ENCODE assay signal across 9 cellular contexts in genomic region chr11:86688398-86689179, GRCh38. TPM values are rescaled to one million over a fixed set of nuclear protein-coding genes. Genes with fewer than 3 reads are reported as not detected.
DNase-seq lines count a peak whose midpoint lies in the region; ATAC-seq and TF ChIP-seq lines count a peak whose summit lies in the region.
"Had no signal": no experiment of that assay in that cellular context is flagged by ENCODE, and none has a peak within 500 bp of the region (broad histone marks: within the 10 kb centered on the region; RNA-seq: fewer than 3 reads in every experiment).

No MANE protein-coding gene starts in this region.

- H3K4me3 ChIP-seq in adrenal gland, result no peak overlapping the region
- H3K4me3 ChIP-seq: BLaER1 had no signal

- H3K27ac ChIP-seq in adrenal gland, result peak overlapping the region in 4 of 5 donors; percentile 2 to 68 (median 39)
- H3K27ac ChIP-seq: BLaER1 had no signal

- no peaks in the 10 kb centered on the region for H3K27me3 Mint-ChIP-seq in osteocyte (ENCODE audit: unreplicated experiment)

- intact Hi-C loops in adrenal gland (cut with DNase I), result loop anchor here in 1 of 2 donors (10.0 kb wide), 1 partner anchor 54 kb away; no protein-coding TSS in a partner anchor

- no peak for TF ChIP-seq POLR2A in adrenal gland (IDR thresholded peaks at IDR 0.05)

- H3K9me3 Mint-ChIP-seq in osteocyte (ENCODE audit: unreplicated experiment), result no peaks in the 10 kb centered on the region

- no peak for TF ChIP-seq CTCF in adrenal gland (IDR thresholded peaks at IDR 0.05)
- no peak for TF ChIP-seq CTCF in osteocyte (IDR thresholded peaks at IDR 0.05)

- no peaks in the 10 kb centered on the region for H3K27me3 ChIP-seq in adrenal gland
- H3K27me3 ChIP-seq: BLaER1 had no signal

- H3K9me3 ChIP-seq in adrenal gland (replicated peaks in 1 of 3), result no peaks in the 10 kb centered on the region
- H3K9me3 ChIP-seq: BLaER1 had no signal

- H3K27ac Mint-ChIP-seq in osteocyte (ENCODE audit: unreplicated experiment), result peak overlapping the region; percentile 47

- no peaks in the 10 kb centered on the region for H3K36me3 Mint-ChIP-seq in osteocyte (ENCODE audit: unreplicated experiment)

- DNase-seq in activated CD4-positive, alpha-beta T cell treated with anti-CD3 and anti-CD28 coated beads for 48 hours, result peak; percentile 63
- DNase-seq in activated CD4-positive, alpha-beta T cell treated with anti-CD3 and anti-CD28 coated beads, Interleukin-2, amount 50 U/mL, for 1 hour, result no peak
- peak in 5 of 7 donors; percentile 23 to 61 (median 54) for DNase-seq in adrenal gland
- no peak for DNase-seq in osteocyte (ENCODE audit: extremely low spot score, unreplicated experiment)
- DNase-seq in stimulated activated naive CD4-positive, alpha-beta T cell treated with Interleukin-2 at 50 U/mL for 16 hours (lab: John Stamatoyannopoulos, UW), result no peak
- DNase-seq in iPS-NIHi11 (ENCODE audit: low spot score), result no peak
- no peak for DNase-seq in NCI-H2081 (lab: John Stamatoyannopoulos, UW)

- 50 to 78% (median 67%) methylated on average over 4 of the region's 4 CpGs for WGBS in adrenal gland, 4 donors

- no peak overlapping the region for H3K4me3 Mint-ChIP-seq in osteocyte (ENCODE audit: unreplicated experiment)

- peaks cover 26% of the 10 kb centered on the region for H3K4me1 Mint-ChIP-seq in osteocyte (ENCODE audit: unreplicated experiment)

- peaks cover 4 to 16% of the 10 kb centered on the region in 2 donors for H3K4me1 ChIP-seq in adrenal gland (replicated peaks in 1 of 2)
- H3K4me1 ChIP-seq: BLaER1 had no signal

- no peaks in the 10 kb centered on the region for H3K36me3 ChIP-seq in adrenal gland (replicated peaks in 1 of 2)
- H3K36me3 ChIP-seq: BLaER1 had no signal

- peak; percentile 88 for ATAC-seq in HG03442 (IDR thresholded peaks at IDR 0.05; ENCODE audit: unreplicated experiment)

RNA-seq across cellular contexts. Expression of gene ME3, which starts 16.2 kb away (rescaled TPM):
- 10 to 100 TPM; 18.6 to 64.4 (median 44.5) TPM for total RNA-seq in adrenal gland
- 100 to 1,000 TPM in 1 of 3 donors, 10 to 100 TPM in 2; 13.9 to 128 (median 78.6) TPM for polyA plus RNA-seq in adrenal gland
- total RNA-seq in osteocyte, result 17.5 and 19.5 TPM in 2 replicates

Comparison
In these comparisons a context has a peak if more than half of its experiments do, and no peak if none do; other contexts are left out.
1. DNase-seq: peak in activated CD4-positive, alpha-beta T cell treated with anti-CD3 and anti-CD28 coated beads for 48 hours (single experiment) and adrenal gland (5 of 7); none in activated CD4-positive, alpha-beta T cell treated with anti-CD3 and anti-CD28 coated beads, Interleukin-2, amount 50 U/mL, for 1 hour (single experiment), osteocyte (single experiment), stimulated activated naive CD4-positive, alpha-beta T cell treated with Interleukin-2 at 50 U/mL for 16 hours (single experiment), iPS-NIHi11 (single experiment) and NCI-H2081 (0 of 2).